9 cellular contexts compared by ENCODE assay signal in the genomic region with DNA sequence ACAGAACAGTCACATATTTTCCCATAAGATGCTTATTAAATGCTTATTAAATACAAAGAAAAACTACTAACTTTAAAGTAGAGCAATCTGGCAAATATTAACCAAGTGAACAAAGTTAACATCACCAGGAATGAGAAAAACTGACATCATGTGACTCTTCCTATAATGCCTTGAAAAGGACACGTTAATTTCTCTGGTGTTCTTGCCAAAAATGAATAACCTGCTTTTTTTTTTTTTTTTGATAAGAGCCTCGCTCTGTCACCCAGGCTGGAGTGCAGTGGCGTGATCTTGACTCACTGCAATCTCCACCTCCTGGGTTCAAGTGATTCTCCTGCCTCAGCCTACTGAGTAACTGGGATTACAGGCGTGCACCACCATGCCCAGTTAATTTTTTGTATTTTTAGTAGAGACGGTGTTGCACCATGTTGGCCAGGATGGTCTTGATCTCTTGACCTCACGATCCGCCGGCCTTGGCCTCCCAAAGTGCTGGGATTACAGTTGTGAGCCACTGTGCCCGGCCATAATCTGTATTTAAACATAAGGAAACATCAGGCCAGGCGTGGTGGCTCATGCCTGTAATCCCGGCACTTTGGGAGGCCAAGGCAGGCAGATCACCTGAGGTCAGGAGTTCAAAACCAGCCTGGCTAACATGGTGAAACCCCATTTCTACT. TPM values are rescaled to one million over a fixed set of nuclear protein-coding genes. Genes with fewer than 3 reads are reported as not detected.
DNase-seq lines count a peak whose midpoint lies in the region; ATAC-seq, FAIRE-seq and TF ChIP-seq lines count a peak whose summit lies in the region.
"Not testable (repeated sequence)": the region's sequence is repeated elsewhere in the genome, so short reads cannot be mapped to it uniquely, and the experiment has no call there.
"Had no signal": no experiment of that assay in that cellular context is flagged by ENCODE, and none has a peak within 500 bp of the region (broad histone marks: within the 10 kb centered on the region; RNA-seq: fewer than 3 reads in every experiment).

No MANE protein-coding gene starts in this region.

- WGBS in K562 (ENCODE audit: insufficient coverage, low coverage, missing lambda C conversion rate), result 51% methylated on average over 11 of the region's 11 CpGs

- not testable (repeated sequence) for TF ChIP-seq CTCF in OCI-LY7 (conservative IDR thresholded peaks at IDR 0.05; ENCODE audit: low read length); K562 (IDR thresholded peaks at IDR 0.05 in 2 of 3, conservative IDR thresholded peaks at IDR 0.05 in 1 of 3; ENCODE audit: insufficient read depth in 2 of 3, low read depth in 1 of 3, low read length in 3 of 3); epithelial cell of proximal tubule (conservative IDR thresholded peaks at IDR 0.05; ENCODE audit: low read depth, low read length); keratinocyte (optimal IDR thresholded peaks at IDR 0.05 in 1 of 3, IDR thresholded peaks at IDR 0.05 in 1 of 3, conservative IDR thresholded peaks at IDR 0.05 in 1 of 3; ENCODE audit: extremely low read depth in 1 of 3, insufficient read depth in 2 of 3, low read length in 3 of 3); mesothelial cell of epicardium (IDR thresholded peaks at IDR 0.05; ENCODE audit: unreplicated experiment); type B pancreatic cell (conservative IDR thresholded peaks at IDR 0.05)

- dilution Hi-C loops in keratinocyte (cut with MboI; ENCODE audit: extremely low pct_ligation_motif_present, low sequenced_read_pairs), result not testable (repeated sequence)

- not testable (repeated sequence) for FAIRE-seq in K562 (lab: Jason Lieb, UNC); keratinocyte (lab: Jason Lieb, UNC)

- not testable (repeated sequence) for H3K9me2 ChIP-seq in OCI-LY7 (ENCODE audit: insufficient read depth, low read length)

- not testable (repeated sequence) for ATAC-seq in K562, sciatic nerve

- intact Hi-C loops in OCI-LY7 (cut with micrococcal nuclease; ENCODE audit: unreplicated experiment); K562 (cut with micrococcal nuclease); sciatic nerve (cut with DNase I): not testable (repeated sequence)

- H3K4me3 ChIP-seq in OCI-LY7 (ENCODE audit: low read depth, low read length, poor library complexity, severe bottlenecking); K562; epithelial cell of proximal tubule (ENCODE audit: low read depth, low read length); keratinocyte (ENCODE audit: control insufficient read depth in 2 of 3, extremely low read depth in 1 of 3, insufficient read depth in 2 of 3, low read depth in 1 of 3, low read length in 3 of 3): not testable (repeated sequence)

- peak overlapping the region; percentile 99 for H3K27ac Mint-ChIP-seq in mesothelial cell of epicardium
- peak overlapping the region; percentile 88 for H3K27ac Mint-ChIP-seq in type B pancreatic cell

- CTCF ChIA-PET in OCI-LY7 (lab: Charles Lee; ENCODE audit: unreplicated experiment); K562 (lab: Yijun Ruan, JAX; ENCODE audit: low intra/inter-chr PET ratio): not testable (repeated sequence)

- not testable (repeated sequence) for H3K9ac ChIP-seq in K562 (ENCODE audit: insufficient read depth in 1 of 2, low read depth in 2 of 2, low read length in 2 of 2); keratinocyte (ENCODE audit: control insufficient read depth, extremely low read depth, insufficient read depth, low read length)

- not testable (repeated sequence) for H3K9me1 ChIP-seq in K562 (ENCODE audit: control insufficient read depth, insufficient read depth, low read length); keratinocyte (ENCODE audit: control insufficient read depth, extremely low read depth, insufficient read depth, low read length)

- H3K4me1 ChIP-seq in OCI-LY7 (ENCODE audit: insufficient read depth, low read length, poor library complexity, severe bottlenecking), result peaks cover 29% of the 10 kb centered on the region
- peaks cover 12 to 18% of the 10 kb centered on the region in 2 experiments; a peak in 4 of 5 replicates for H3K4me1 ChIP-seq in K562 (replicated peaks in 1 of 2; ENCODE audit: control insufficient read depth in 2 of 2, insufficient read depth in 2 of 2, low read length in 2 of 2)
- H3K4me1 ChIP-seq in keratinocyte (ENCODE audit: control insufficient read depth, extremely low read depth, insufficient read depth, low read length), result not testable (repeated sequence)

- not testable (repeated sequence) for H3K27me3 Mint-ChIP-seq in mesothelial cell of epicardium (ENCODE audit: low read depth); type B pancreatic cell

- H3K4me2 ChIP-seq in OCI-LY7 (ENCODE audit: low read length), result 0 out of 2 replicates have a peak overlapping the region, but pooled peaks have one; percentile 3
- H3K4me2 ChIP-seq in K562 (ENCODE audit: insufficient read depth, low read length); keratinocyte (ENCODE audit: control insufficient read depth, extremely low read depth, insufficient read depth, low read depth, low read length): not testable (repeated sequence)

- not testable (repeated sequence) for H3K27ac ChIP-seq in OCI-LY7 (ENCODE audit: low read depth, low read length, poor library complexity, severe bottlenecking); K562 (ENCODE audit: extremely low read depth, low read depth, low read length)
- peak overlapping the region; percentile 20 for H3K27ac ChIP-seq in keratinocyte (ENCODE audit: control insufficient read depth, insufficient read depth, low read length)

- not testable (repeated sequence) for H4K20me1 ChIP-seq in OCI-LY7 (ENCODE audit: insufficient read depth, low read length); K562 (replicated peaks; ENCODE audit: control insufficient read depth, insufficient read depth, low read length); keratinocyte (ENCODE audit: control insufficient read depth, extremely low read depth, insufficient read depth, low read length)

- TF ChIP-seq RAD21 in K562 (CRISPR knock-in tag; conservative IDR thresholded peaks at IDR 0.05 in 1 of 2, IDR thresholded peaks at IDR 0.05 in 1 of 2), result not testable (repeated sequence)

- not testable (repeated sequence) for H3K4me3 Mint-ChIP-seq in mesothelial cell of epicardium, type B pancreatic cell

- BruUV-seq in OCI-LY7 (replicated peaks; lab: Mats Ljungman, UMichigan); K562 (replicated peaks; lab: Mats Ljungman, UMichigan): not testable (repeated sequence)

- H3K4me1 Mint-ChIP-seq in mesothelial cell of epicardium, result peaks cover 35% of the 10 kb centered on the region
- peaks cover 16% of the 10 kb centered on the region for H3K4me1 Mint-ChIP-seq in type B pancreatic cell (ENCODE audit: unreplicated experiment)

- peaks cover 25% of the 10 kb centered on the region for H3K36me3 ChIP-seq in OCI-LY7 (ENCODE audit: insufficient read depth, low read length)
- H3K36me3 ChIP-seq in K562 (ENCODE audit: control insufficient read depth, insufficient read depth, low read length); keratinocyte (ENCODE audit: control insufficient read depth in 2 of 2, extremely low read depth in 1 of 2, insufficient read depth in 2 of 2, low read length in 2 of 2): not testable (repeated sequence)

- not testable (repeated sequence) for TF ChIP-seq POLR2A in K562 (conservative IDR thresholded peaks at IDR 0.05)

- POLR2A ChIA-PET in OCI-LY7 (lab: Charles Lee) (interaction anchor here (0.6 to 0.7 kb wide), 3 partner anchors 12 to 118 kb away, joined by 3 to 4 read pairs (median 3); no protein-coding TSS in a partner anchor), K562 (lab: Yijun Ruan, JAX) (interaction anchor here (1.5 kb wide), 1 partner anchor 16 kb away, joined by 3 read pairs; no protein-coding TSS in a partner anchor)

- DNase-seq in ACHN (peak; percentile 85), epithelial cell of proximal tubule (ENCODE audit: low read depth) (peak; percentile 74), sciatic nerve (ENCODE audit: low spot score) (peak; percentile 31)
- DNase-seq in OCI-LY7 (ENCODE audit: low spot score); K562 (ENCODE audit: extremely low read depth in 1 of 4, low spot score in 3 of 4); keratinocyte (ENCODE audit: low read depth, low spot score); mesothelial cell of epicardium (ENCODE audit: low spot score in 2 of 2, unreplicated experiment in 2 of 2); type B pancreatic cell (ENCODE audit: extremely low spot score, unreplicated experiment): not testable (repeated sequence)

- H3K9me3 ChIP-seq in OCI-LY7 (ENCODE audit: low read length); K562 (replicated peaks; ENCODE audit: control insufficient read depth, insufficient read depth, low read depth, low read length); keratinocyte (ENCODE audit: control insufficient read depth, low read depth, low read length): not testable (repeated sequence)

- not testable (repeated sequence) for H3K27me3 ChIP-seq in K562 (ENCODE audit: control insufficient read depth in 2 of 2, insufficient read depth in 2 of 2, low read length in 2 of 2); keratinocyte (ENCODE audit: control insufficient read depth, extremely low read depth, insufficient read depth, low read length)

- TF ChIP-seq EP300 in K562 (IDR thresholded peaks at IDR 0.05; ENCODE audit: low read length), result not testable (repeated sequence)

- not testable (repeated sequence) for H2AFZ ChIP-seq in OCI-LY7 (ENCODE audit: low read length); K562 (ENCODE audit: low read depth, low read length); keratinocyte (ENCODE audit: control insufficient read depth, low read length)

- H3K9me3 Mint-ChIP-seq in mesothelial cell of epicardium, type B pancreatic cell: not testable (repeated sequence)

- H3K79me2 ChIP-seq in OCI-LY7 (ENCODE audit: insufficient read depth, low read depth, low read length) (peaks cover 44% of the 10 kb centered on the region), K562 (ENCODE audit: control insufficient read depth, insufficient read depth, low read length) (peaks cover 38% of the 10 kb centered on the region), keratinocyte (ENCODE audit: control insufficient read depth, insufficient read depth, low read length) (peaks cover 39% of the 10 kb centered on the region)

- in situ Hi-C loops in ACHN (cut with HindIII; ENCODE audit: low pct_ligation_motif_present, low pct_unique_long_range_greater_than_20kb, low sequenced_read_pairs); K562 (cut with MboI): not testable (repeated sequence)

- not testable (repeated sequence) for H3K36me3 Mint-ChIP-seq in mesothelial cell of epicardium, type B pancreatic cell

RNA-seq across cellular contexts. Expression of a gene that starts 3.7 kb away (rescaled TPM):
- 62.9 and 64.7 TPM in 2 replicates for total RNA-seq in OCI-LY7 (2014; rRNA removed; shearing (Covaris generic))
- total RNA-seq in OCI-LY7 (2022) (45.1 and 55.3 TPM in 2 replicates), K562 (2014; rRNA removed) (29.1 and 46.8 TPM in 2 replicates), K562 (2014; rRNA removed; fragmentation: Illumina TruSeq; extraction: Trizol) (16.6 and 17.8 TPM in 2 replicates), K562 (2015; rRNA removed; fragmentation: Illumina TruSeq; extraction: Trizol) (12.1 and 13.8 TPM in 2 replicates), K562 (2021) (20.9 and 21.5 TPM in 2 replicates), epithelial cell of proximal tubule (38.6 and 55.2 TPM in 2 replicates), mesothelial cell of epicardium (16.9 to 19.9 TPM (median 19.5 TPM) in 3 replicates), sciatic nerve (11.5 TPM), type B pancreatic cell (ENCODE audit: low replicate concordance) (20.1 and 28.6 TPM in 2 replicates)
- 28.4 and 41.0 TPM in 2 replicates for total RNA-seq in K562 (2011; cell fraction: chromatin; rRNA removed; ENCODE audit: low replicate concordance)
- 25.8 and 26.8 TPM in 2 replicates for total RNA-seq in K562 (2011; cell fraction: nucleolus; rRNA removed)
- 42.1 and 43.0 TPM in 2 replicates for total RNA-seq in K562 (2011; cell fraction: nucleoplasm; rRNA removed)
- polyA plus RNA-seq in K562 (2011; rRNA removed) (18.2 and 20.2 TPM in 2 replicates), K562 (2014; fragmentation: Illumina TruSeq; extraction: Trizol) (25.0 and 29.6 TPM in 2 replicates), K562 (2014; fragmentation: Nextera tagmentation; extraction: Ambion mirVana) (1 to 10 TPM; 6.3 to 9.0 TPM), K562 (2014; rRNA removed) (23.6 and 30.6 TPM in 2 replicates), keratinocyte (16.6 to 28.1 TPM (median 21.6 TPM) in 3 replicates)
- polyA plus RNA-seq in K562 (2011; cell fraction: cytosol; rRNA removed), result 19.8 and 22.6 TPM in 2 replicates
- polyA plus RNA-seq in K562 (2011; cell fraction: nucleus; rRNA removed), result 7.2 and 14.2 TPM in 2 replicates
- polyA plus RNA-seq in K562 (2012), result 16.0 and 52.1 TPM in 2 replicates
- polyA minus RNA-seq in K562 (2011; rRNA and poly(A)+ RNA removed), result 16.7 and 23.1 TPM in 2 replicates
- polyA minus RNA-seq in K562 (2011; cell fraction: cytosol; rRNA and poly(A)+ RNA removed), result 12.3 and 12.4 TPM in 2 replicates
- 10.4 and 13.3 TPM in 2 replicates for polyA minus RNA-seq in K562 (2011; cell fraction: nucleus; rRNA and poly(A)+ RNA removed)
- 8.7 TPM for polyA plus RNA-seq in keratinocyte (2011; ENCODE audit: low read depth)
- polyA plus RNA-seq in keratinocyte (2011; cell fraction: cytosol; rRNA removed), result 20.8 and 26.4 TPM in 2 replicates
- 16.1 and 16.9 TPM in 2 replicates for polyA plus RNA-seq in keratinocyte (2011; cell fraction: nucleus; rRNA removed)
- 12.4 and 19.1 TPM in 2 replicates for polyA plus RNA-seq in keratinocyte (2012; ENCODE audit: low replicate concordance)
- polyA minus RNA-seq in keratinocyte, result 18.4 to 28.7 TPM (median 28.0 TPM) in 3 replicates
- polyA minus RNA-seq in keratinocyte (2011; cell fraction: cytosol; rRNA and poly(A)+ RNA removed), result 27.6 TPM
- 9.1 and 9.4 TPM in 2 replicates for polyA minus RNA-seq in keratinocyte (2011; cell fraction: nucleus; rRNA and poly(A)+ RNA removed)
- total RNA-seq: ascending aorta had no signal

RNA-seq across cellular contexts. Expression of a gene that starts 4.0 kb away (rescaled TPM):
- 151 and 196 TPM in 2 replicates for total RNA-seq in OCI-LY7 (2014; rRNA removed; shearing (Covaris generic))
- 181 and 219 TPM in 2 replicates for total RNA-seq in OCI-LY7 (2022)
- 141 and 298 TPM in 2 replicates for total RNA-seq in K562 (2011; cell fraction: chromatin; rRNA removed; ENCODE audit: low replicate concordance)
- total RNA-seq in K562 (2011; cell fraction: nucleolus; rRNA removed), result 83.9 and 89.7 TPM in 2 replicates
- 151 and 179 TPM in 2 replicates for total RNA-seq in K562 (2011; cell fraction: nucleoplasm; rRNA removed)
- total RNA-seq in K562 (2014; rRNA removed), result 387 and 445 TPM in 2 replicates
- total RNA-seq in K562 (2014; rRNA removed; fragmentation: Illumina TruSeq; extraction: Trizol), result 541 and 575 TPM in 2 replicates
- 437 and 481 TPM in 2 replicates for total RNA-seq in K562 (2015; rRNA removed; fragmentation: Illumina TruSeq; extraction: Trizol)
- 302 and 312 TPM in 2 replicates for total RNA-seq in K562 (2021)
- polyA plus RNA-seq in K562 (2011; rRNA removed), result 586 and 708 TPM in 2 replicates
- 195 and 223 TPM in 2 replicates for polyA plus RNA-seq in K562 (2011; cell fraction: cytosol; rRNA removed)
- polyA plus RNA-seq in K562 (2011; cell fraction: nucleus; rRNA removed), result 185 and 288 TPM in 2 replicates
- polyA plus RNA-seq in K562 (2012), result 213 and 332 TPM in 2 replicates
- polyA plus RNA-seq in K562 (2014; fragmentation: Illumina TruSeq; extraction: Trizol), result 353 and 373 TPM in 2 replicates
- polyA plus RNA-seq in K562 (2014; fragmentation: Nextera tagmentation; extraction: Ambion mirVana), result 100 to 1,000 TPM; 244 to 314 TPM
- polyA plus RNA-seq in K562 (2014; rRNA removed), result 404 and 419 TPM in 2 replicates
- polyA minus RNA-seq in K562 (2011; rRNA and poly(A)+ RNA removed), result 690 and 857 TPM in 2 replicates
- polyA minus RNA-seq in K562 (2011; cell fraction: cytosol; rRNA and poly(A)+ RNA removed), result 138 and 195 TPM in 2 replicates
- polyA minus RNA-seq in K562 (2011; cell fraction: nucleus; rRNA and poly(A)+ RNA removed), result 70.1 and 141 TPM in 2 replicates
- total RNA-seq in epithelial cell of proximal tubule, result 272 and 308 TPM in 2 replicates
- polyA plus RNA-seq in keratinocyte, result 237 to 403 TPM (median 316 TPM) in 3 replicates
- 244 TPM for polyA plus RNA-seq in keratinocyte (2011; ENCODE audit: low read depth)
- polyA plus RNA-seq in keratinocyte (2011; cell fraction: cytosol; rRNA removed), result 176 and 299 TPM in 2 replicates
- polyA plus RNA-seq in keratinocyte (2011; cell fraction: nucleus; rRNA removed), result 173 and 266 TPM in 2 replicates
- polyA plus RNA-seq in keratinocyte (2012; ENCODE audit: low replicate concordance), result 191 and 202 TPM in 2 replicates
- 23.8 to 258 TPM (median 169 TPM) in 3 replicates for polyA minus RNA-seq in keratinocyte
- polyA minus RNA-seq in keratinocyte (2011; cell fraction: cytosol; rRNA and poly(A)+ RNA removed), result 128 TPM
- polyA minus RNA-seq in keratinocyte (2011; cell fraction: nucleus; rRNA and poly(A)+ RNA removed), result 73.3 and 98.9 TPM in 2 replicates
- total RNA-seq in mesothelial cell of epicardium, result 124 to 130 TPM (median 127 TPM) in 3 replicates
- 77.3 TPM for total RNA-seq in sciatic nerve
- total RNA-seq in type B pancreatic cell (ENCODE audit: low replicate concordance), result 128 and 151 TPM in 2 replicates

RNA-seq across cellular contexts. Expression of a gene that starts 16.5 kb away (rescaled TPM):
- total RNA-seq in OCI-LY7 (2014; rRNA removed; shearing (Covaris generic)), result 46.4 and 60.8 TPM in 2 replicates
- total RNA-seq in OCI-LY7 (2022) (107 and 110 TPM in 2 replicates), K562 (2014; rRNA removed) (65.3 and 72.0 TPM in 2 replicates), K562 (2014; rRNA removed; fragmentation: Illumina TruSeq; extraction: Trizol) (67.7 and 74.7 TPM in 2 replicates), K562 (2015; rRNA removed; fragmentation: Illumina TruSeq; extraction: Trizol) (62.1 and 63.0 TPM in 2 replicates), K562 (2021) (90.0 and 96.9 TPM in 2 replicates), epithelial cell of proximal tubule (72.1 and 102 TPM in 2 replicates), mesothelial cell of epicardium (153 to 156 TPM (median 156 TPM) in 3 replicates), sciatic nerve (86.4 TPM), type B pancreatic cell (ENCODE audit: low replicate concordance) (125 and 127 TPM in 2 replicates)
- 271 and 347 TPM in 2 replicates for total RNA-seq in K562 (2011; cell fraction: chromatin; rRNA removed; ENCODE audit: low replicate concordance)
- total RNA-seq in K562 (2011; cell fraction: nucleolus; rRNA removed), result 246 and 285 TPM in 2 replicates
- 271 and 311 TPM in 2 replicates for total RNA-seq in K562 (2011; cell fraction: nucleoplasm; rRNA removed)
- polyA plus RNA-seq in K562 (2011; rRNA removed) (92.5 and 101 TPM in 2 replicates), K562 (2014; fragmentation: Illumina TruSeq; extraction: Trizol) (108 and 113 TPM in 2 replicates), K562 (2014; fragmentation: Nextera tagmentation; extraction: Ambion mirVana) (10 to 100 TPM; 39.0 to 60.3 TPM), K562 (2014; rRNA removed) (73.8 and 86.3 TPM in 2 replicates), keratinocyte (59.0 to 112 TPM (median 73.8 TPM) in 3 replicates)
- 82.4 and 87.7 TPM in 2 replicates for polyA plus RNA-seq in K562 (2011; cell fraction: cytosol; rRNA removed)
- polyA plus RNA-seq in K562 (2011; cell fraction: nucleus; rRNA removed), result 249 and 266 TPM in 2 replicates
- polyA plus RNA-seq in K562 (2012), result 89.2 and 130 TPM in 2 replicates
- 67.1 and 69.3 TPM in 2 replicates for polyA minus RNA-seq in K562 (2011; rRNA and poly(A)+ RNA removed)
- polyA minus RNA-seq in K562 (2011; cell fraction: cytosol; rRNA and poly(A)+ RNA removed), result 46.0 and 54.4 TPM in 2 replicates
- polyA minus RNA-seq in K562 (2011; cell fraction: nucleus; rRNA and poly(A)+ RNA removed), result 52.2 and 77.6 TPM in 2 replicates
- polyA plus RNA-seq in keratinocyte (2011; ENCODE audit: low read depth), result 26.4 TPM
- 65.6 and 70.9 TPM in 2 replicates for polyA plus RNA-seq in keratinocyte (2011; cell fraction: cytosol; rRNA removed)
- polyA plus RNA-seq in keratinocyte (2011; cell fraction: nucleus; rRNA removed), result 188 and 194 TPM in 2 replicates
- 81.6 and 105 TPM in 2 replicates for polyA plus RNA-seq in keratinocyte (2012; ENCODE audit: low replicate concordance)
- polyA minus RNA-seq in keratinocyte, result 66.1 to 110 TPM (median 74.1 TPM) in 3 replicates
- polyA minus RNA-seq in keratinocyte (2011; cell fraction: cytosol; rRNA and poly(A)+ RNA removed), result 79.8 TPM
- polyA minus RNA-seq in keratinocyte (2011; cell fraction: nucleus; rRNA and poly(A)+ RNA removed), result 68.1 and 88.8 TPM in 2 replicates

RNA-seq across cellular contexts. Expression of a gene that starts 45.2 kb away (rescaled TPM):
- total RNA-seq in OCI-LY7 (2014; rRNA removed; shearing (Covaris generic)), result 1.8 and 5.6 TPM in 2 replicates
- total RNA-seq in OCI-LY7 (2022) (2.2 and 3.3 TPM in 2 replicates), K562 (2014; rRNA removed) (0.73 and 0.82 TPM in 2 replicates), K562 (2014; rRNA removed; fragmentation: Illumina TruSeq; extraction: Trizol) (0.13 and 0.47 TPM in 2 replicates), K562 (2015; rRNA removed; fragmentation: Illumina TruSeq; extraction: Trizol) (0.53 and 0.83 TPM in 2 replicates), K562 (2021) (0.29 and 0.40 TPM in 2 replicates), epithelial cell of proximal tubule (0.22 TPM in 1 of 2 replicates, not detected in the other), mesothelial cell of epicardium (1.7 to 2.6 TPM (median 2.6 TPM) in 3 replicates), sciatic nerve (2.7 TPM), type B pancreatic cell (ENCODE audit: low replicate concordance) (1.8 TPM in 1 of 2 replicates, not detected in the other)
- 5.2 and 12.2 TPM in 2 replicates for total RNA-seq in K562 (2011; cell fraction: chromatin; rRNA removed; ENCODE audit: low replicate concordance)
- total RNA-seq in K562 (2011; cell fraction: nucleolus; rRNA removed), result 5.0 and 5.3 TPM in 2 replicates
- 5.3 and 5.5 TPM in 2 replicates for total RNA-seq in K562 (2011; cell fraction: nucleoplasm; rRNA removed)
- polyA plus RNA-seq in K562 (2011; rRNA removed) (0.78 and 1.9 TPM in 2 replicates), K562 (2014; fragmentation: Illumina TruSeq; extraction: Trizol) (0.46 and 0.69 TPM in 2 replicates), K562 (2014; fragmentation: Nextera tagmentation; extraction: Ambion mirVana) (under 1 TPM; 0.10 to 0.11 TPM), K562 (2014; rRNA removed) (0.27 and 0.45 TPM in 2 replicates), keratinocyte (0.18 to 0.49 TPM (median 0.25 TPM) in 3 replicates)
- polyA plus RNA-seq in K562 (2011; cell fraction: cytosol; rRNA removed), result 0.28 and 0.40 TPM in 2 replicates
- 2.6 and 4.9 TPM in 2 replicates for polyA plus RNA-seq in K562 (2011; cell fraction: nucleus; rRNA removed)
- polyA plus RNA-seq in K562 (2012), result 0.70 and 1.3 TPM in 2 replicates
- polyA minus RNA-seq in K562 (2011; rRNA and poly(A)+ RNA removed), result 0.98 and 1.3 TPM in 2 replicates
- polyA minus RNA-seq in K562 (2011; cell fraction: cytosol; rRNA and poly(A)+ RNA removed), result not detected in 2 replicates
- 1.8 and 2.1 TPM in 2 replicates for polyA minus RNA-seq in K562 (2011; cell fraction: nucleus; rRNA and poly(A)+ RNA removed)
- 0.40 TPM for polyA plus RNA-seq in keratinocyte (2011; ENCODE audit: low read depth)
- polyA plus RNA-seq in keratinocyte (2011; cell fraction: cytosol; rRNA removed), result 0.12 TPM in 1 of 2 replicates, not detected in the other
- polyA plus RNA-seq in keratinocyte (2011; cell fraction: nucleus; rRNA removed), result 0.82 and 0.91 TPM in 2 replicates
- 0.41 and 1.6 TPM in 2 replicates for polyA plus RNA-seq in keratinocyte (2012; ENCODE audit: low replicate concordance)
- not detected in 3 replicates for polyA minus RNA-seq in keratinocyte
- not detected for polyA minus RNA-seq in keratinocyte (2011; cell fraction: cytosol; rRNA and poly(A)+ RNA removed)
- polyA minus RNA-seq in keratinocyte (2011; cell fraction: nucleus; rRNA and poly(A)+ RNA removed), result 0.53 TPM in 1 of 2 replicates, not detected in the other

RNA-seq across cellular contexts. Expression of a gene that starts 58.7 kb away (rescaled TPM):
- total RNA-seq in OCI-LY7 (2014; rRNA removed; shearing (Covaris generic)), result 381 and 517 TPM in 2 replicates
- total RNA-seq in OCI-LY7 (2022), result 478 and 522 TPM in 2 replicates
- 58.0 and 66.6 TPM in 2 replicates for total RNA-seq in K562 (2011; cell fraction: chromatin; rRNA removed; ENCODE audit: low replicate concordance)
- 171 and 173 TPM in 2 replicates for total RNA-seq in K562 (2011; cell fraction: nucleolus; rRNA removed)
- 125 and 154 TPM in 2 replicates for total RNA-seq in K562 (2011; cell fraction: nucleoplasm; rRNA removed)
- 866 and 1,072 TPM in 2 replicates for total RNA-seq in K562 (2014; rRNA removed)
- 572 and 585 TPM in 2 replicates for total RNA-seq in K562 (2014; rRNA removed; fragmentation: Illumina TruSeq; extraction: Trizol)
- 648 and 717 TPM in 2 replicates for total RNA-seq in K562 (2015; rRNA removed; fragmentation: Illumina TruSeq; extraction: Trizol)
- 944 and 976 TPM in 2 replicates for total RNA-seq in K562 (2021)
- 869 and 914 TPM in 2 replicates for polyA plus RNA-seq in K562 (2011; rRNA removed)
- 987 and 1,673 TPM in 2 replicates for polyA plus RNA-seq in K562 (2011; cell fraction: cytosol; rRNA removed)
- 280 and 314 TPM in 2 replicates for polyA plus RNA-seq in K562 (2011; cell fraction: nucleus; rRNA removed)
- 801 and 1,215 TPM in 2 replicates for polyA plus RNA-seq in K562 (2012)
- polyA plus RNA-seq in K562 (2014; fragmentation: Illumina TruSeq; extraction: Trizol), result 418 and 687 TPM in 2 replicates
- polyA plus RNA-seq in K562 (2014; fragmentation: Nextera tagmentation; extraction: Ambion mirVana), result 100 to 1,000 TPM; 145 to 350 TPM
- polyA plus RNA-seq in K562 (2014; rRNA removed), result 1,035 and 1,044 TPM in 2 replicates
- polyA minus RNA-seq in K562 (2011; rRNA and poly(A)+ RNA removed), result 194 and 225 TPM in 2 replicates
- 302 and 416 TPM in 2 replicates for polyA minus RNA-seq in K562 (2011; cell fraction: cytosol; rRNA and poly(A)+ RNA removed)
- polyA minus RNA-seq in K562 (2011; cell fraction: nucleus; rRNA and poly(A)+ RNA removed), result 66.8 and 109 TPM in 2 replicates
- 664 and 882 TPM in 2 replicates for total RNA-seq in epithelial cell of proximal tubule
- 277 to 420 TPM (median 379 TPM) in 3 replicates for polyA plus RNA-seq in keratinocyte
- 60.1 TPM for polyA plus RNA-seq in keratinocyte (2011; ENCODE audit: low read depth)
- polyA plus RNA-seq in keratinocyte (2011; cell fraction: cytosol; rRNA removed), result 332 and 388 TPM in 2 replicates
- polyA plus RNA-seq in keratinocyte (2011; cell fraction: nucleus; rRNA removed), result 148 and 149 TPM in 2 replicates
- 332 and 463 TPM in 2 replicates for polyA plus RNA-seq in keratinocyte (2012; ENCODE audit: low replicate concordance)
- polyA minus RNA-seq in keratinocyte, result 91.7 to 102 TPM (median 101 TPM) in 3 replicates
- polyA minus RNA-seq in keratinocyte (2011; cell fraction: cytosol; rRNA and poly(A)+ RNA removed), result 384 TPM
- polyA minus RNA-seq in keratinocyte (2011; cell fraction: nucleus; rRNA and poly(A)+ RNA removed), result 59.7 and 72.6 TPM in 2 replicates
- total RNA-seq in mesothelial cell of epicardium, result 195 to 215 TPM (median 214 TPM) in 3 replicates
- total RNA-seq in sciatic nerve, result 170 TPM
- 61.8 and 251 TPM in 2 replicates for total RNA-seq in type B pancreatic cell (ENCODE audit: low replicate concordance)
